In the genomic region with DNA sequence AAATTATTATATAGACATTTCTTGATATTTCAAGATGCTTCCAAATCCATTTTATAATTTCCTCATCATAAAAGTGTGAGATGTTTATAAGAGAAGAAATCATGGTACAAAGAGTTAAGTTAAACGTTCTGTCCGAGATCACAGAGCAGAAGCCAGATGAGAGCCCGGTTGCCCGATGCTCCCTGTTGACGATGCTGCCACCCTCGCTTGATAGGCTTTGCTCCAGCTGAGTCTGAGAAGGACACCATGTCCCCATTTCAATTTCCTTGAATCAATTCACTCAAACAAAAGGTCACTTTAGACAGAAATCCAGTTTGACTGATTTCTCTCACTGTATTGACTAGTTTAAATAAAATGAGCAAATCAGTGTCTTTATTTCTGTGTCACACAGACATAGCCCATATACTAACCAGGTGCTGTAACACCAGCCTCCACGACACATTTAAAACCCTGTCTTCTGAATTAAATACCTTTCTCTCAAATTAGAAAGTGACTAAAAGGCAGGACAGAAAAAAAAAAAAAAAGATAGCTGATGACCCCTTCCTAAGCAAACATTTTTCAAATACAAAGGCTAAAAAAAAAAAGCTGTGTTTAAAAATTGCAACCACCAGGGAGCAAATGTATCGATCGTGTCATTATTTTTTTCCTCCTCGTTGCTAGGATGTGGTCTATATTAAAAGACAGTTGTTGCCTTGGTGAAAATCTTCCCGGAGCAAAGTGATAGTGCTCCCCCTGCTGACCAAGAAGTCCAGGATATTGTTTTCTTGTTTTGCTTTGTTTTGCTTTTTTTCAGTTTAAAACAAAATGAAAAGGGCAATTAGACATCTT, we compare ENCODE assay signal across 8 cellular contexts. TPM values are rescaled to one million over a fixed set of nuclear protein-coding genes. Genes with fewer than 3 reads are reported as not detected.
DNase-seq lines count a peak whose midpoint lies in the region; ATAC-seq lines count a peak whose summit lies in the region.

No MANE protein-coding gene starts in this region.

- ATAC-seq in Right ventricle myocardium inferior (peak; percentile 78), HG03135 (IDR thresholded peaks at IDR 0.05; ENCODE audit: unreplicated experiment) (peak; percentile 55)
- peak; percentile 32 to 48 for ATAC-seq in activated CD4-positive, CD25-positive, alpha-beta regulatory T cell treated with anti-CD3 and anti-CD28 coated beads, Interleukin-2, amount 50 U/mL, for 24 hours

- intact Hi-C loops in Right ventricle myocardium inferior (cut with DNase I) (loop anchor here (5.0 kb wide), 2 partner anchors 286 to 501 kb away; no protein-coding TSS in a partner anchor), cardiac septum (cut with DNase I) (loop anchor here (5.0 to 10.0 kb wide), 4 partner anchors 291 to 501 kb away; a partner anchor contains a TSS)

- no peak for DNase-seq in Right ventricle myocardium inferior (ENCODE audit: missing footprints)
- DNase-seq in cardiac septum (ENCODE audit: low spot score): no peak
- DNase-seq in NCI-H345 treated with DMSO at 0.1 percent for 48 hours (lab: John Stamatoyannopoulos, UW; ENCODE audit: unreplicated experiment): peak; percentile 85
- DNase-seq in effector CD4-positive, alpha-beta T cell: peak; percentile 29
- peak; percentile 95 for DNase-seq in medulla oblongata (ENCODE audit: extremely low spot score)
- peak; percentile 22 for DNase-seq in stimulated activated naive CD4-positive, alpha-beta T cell treated with Interleukin-2 at 50 U/mL for 16 hours (lab: John Stamatoyannopoulos, UW)

RNA-seq across cellular contexts. Expression of a gene that starts 35.2 kb away (rescaled TPM):
- not detected for total RNA-seq in Right ventricle myocardium inferior
- not detected for total RNA-seq in cardiac septum

RNA-seq across cellular contexts. Expression of a gene that starts 45.6 kb away (rescaled TPM):
- total RNA-seq in Right ventricle myocardium inferior (34.2 TPM), cardiac septum (34.3 TPM)

Comparison
In these comparisons a context has a peak if more than half of its experiments do, and no peak if none do; other contexts are left out.
1. DNase-seq: peak in NCI-H345 treated with DMSO at 0.1 percent for 48 hours (single experiment), effector CD4-positive, alpha-beta T cell (single experiment), medulla oblongata (single experiment) and stimulated activated naive CD4-positive, alpha-beta T cell treated with Interleukin-2 at 50 U/mL for 16 hours (single experiment); none in Right ventricle myocardium inferior (single experiment) and cardiac septum (single experiment).
2. Peak in every context shown above with its lines, with median percentiles within 50 percentile points of each other: ATAC-seq.